ENCODE assay signal across 20 cellular contexts in the genomic region with DNA sequence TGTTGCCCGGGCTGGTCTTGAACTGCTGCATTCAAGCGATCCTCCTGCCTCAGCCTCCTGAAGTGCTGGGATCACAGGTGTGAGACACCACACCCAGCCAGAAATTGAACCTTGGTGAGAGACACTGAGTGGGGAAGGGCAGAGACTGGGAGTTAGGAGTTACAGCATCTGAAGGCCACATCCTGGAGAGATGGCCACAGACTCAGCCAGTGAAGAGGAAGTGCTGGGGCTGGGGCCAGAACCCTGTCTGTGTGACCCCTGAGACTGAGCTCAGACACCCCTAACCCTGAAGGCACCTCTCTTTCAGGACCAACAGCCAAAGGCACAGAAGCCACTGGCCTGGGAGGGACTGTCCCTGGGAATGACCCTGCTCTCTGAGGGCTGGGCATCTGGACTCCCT. TPM values are rescaled to one million over a fixed set of nuclear protein-coding genes. Genes with fewer than 3 reads are reported as not detected.
DNase-seq lines count a peak whose midpoint lies in the region; ATAC-seq and TF ChIP-seq lines count a peak whose summit lies in the region.
"Had no signal": no experiment of that assay in that cellular context is flagged by ENCODE, and none has a peak within 500 bp of the region (broad histone marks: within the 10 kb centered on the region; RNA-seq: fewer than 3 reads in every experiment).

No MANE protein-coding gene starts in this region.

- 89 to 100% (median 95%) methylated on average over 2 of the region's 2 CpGs for WGBS in heart left ventricle, 4 donors

- no peaks in the 10 kb centered on the region for H3K27me3 ChIP-seq in HL-60 (ENCODE audit: insufficient read depth, poor library complexity, severe bottlenecking)
- no peaks in the 10 kb centered on the region for H3K27me3 ChIP-seq in heart left ventricle
- H3K27me3 ChIP-seq: right atrium auricular region, uterus had no signal

- no peaks in the 10 kb centered on the region for H3K36me3 ChIP-seq in heart left ventricle
- H3K36me3 ChIP-seq: right atrium auricular region, uterus had no signal

- intact Hi-C loops in natural killer cell (cut with micrococcal nuclease), result no loop called here
- intact Hi-C loops in heart left ventricle (cut with DNase I), result loop anchor here in 1 of 10 donors (10.0 kb wide), 1 partner anchor 53 kb away; no protein-coding TSS in a partner anchor

- H3K27me3 Mint-ChIP-seq in T-helper 17 cell (no peaks in the 10 kb centered on the region), natural killer cell (ENCODE audit: low read depth in 2 of 2) (no peaks in the 10 kb centered on the region)
- H3K27me3 Mint-ChIP-seq: activated CD4-positive, alpha-beta T cell treated with anti-CD3 and anti-CD28 coated beads, Interleukin-2, amount 10 ng/mL, durations not matched to agents 24 days and 14 days; dendritic cell treated with granulocyte-macrophage colony-stimulating factor and Interleukin-4, amounts not matched to agents 40 ng/mL and 50 ng/mL, for 4 days had no signal

- H3K4me3 Mint-ChIP-seq in T-helper 17 cell (no peak overlapping the region), natural killer cell (peak overlapping the region; percentile 28)
- H3K4me3 Mint-ChIP-seq: activated CD4-positive, alpha-beta T cell treated with anti-CD3 and anti-CD28 coated beads, Interleukin-2, amount 10 ng/mL, durations not matched to agents 24 days and 14 days; dendritic cell treated with granulocyte-macrophage colony-stimulating factor and Interleukin-4, amounts not matched to agents 40 ng/mL and 50 ng/mL, for 4 days had no signal

- H3K27ac ChIP-seq in HL-60 (replicated peaks) (peak overlapping the region; percentile 69), heart left ventricle (peak overlapping the region in 2 of 12 donors; percentile 7 to 28)
- H3K27ac ChIP-seq: 22Rv1, right atrium auricular region, RWPE1 had no signal

- H3K36me3 Mint-ChIP-seq in T-helper 17 cell (ENCODE audit: low read depth) (no peaks in the 10 kb centered on the region), natural killer cell (no peaks in the 10 kb centered on the region)

- no peaks in the 10 kb centered on the region for H3K9me3 Mint-ChIP-seq in natural killer cell
- H3K9me3 Mint-ChIP-seq: activated CD4-positive, alpha-beta T cell treated with anti-CD3 and anti-CD28 coated beads, Interleukin-2, amount 10 ng/mL, durations not matched to agents 24 days and 14 days; dendritic cell treated with granulocyte-macrophage colony-stimulating factor and Interleukin-4, amounts not matched to agents 40 ng/mL and 50 ng/mL, for 4 days had no signal

- DNase-seq in SIG-M5 treated with dmso at 0.1 percent for 504 hours (lab: John Stamatoyannopoulos, UW; ENCODE audit: unreplicated experiment), result peak; percentile 50
- no peak for DNase-seq in SIG-M5 (lab: John Stamatoyannopoulos, UW)
- DNase-seq in HL-60 (ENCODE audit: low read depth in 1 of 2, low spot score in 1 of 2), result peak in 1 of 2 experiments; percentile 74
- DNase-seq in T-helper 17 cell, result no peak
- DNase-seq in natural killer cell, result no peak
- DNase-seq in heart left ventricle, result no peak
- DNase-seq: activated CD4-positive, alpha-beta T cell treated with anti-CD3 and anti-CD28 coated beads, Interleukin-2, amount 10 ng/mL, durations not matched to agents 24 days and 14 days; amniotic stem cell; KG1; NCI-H1092; NCI-H2029; NCI-H446 treated with DMSO at 0.1 percent for 48 hours; stimulated activated CD8-positive, alpha-beta memory T cell treated with anti-CD3 and anti-CD28 coated beads, Interleukin-4, amount 100 ng/mL, for 48 hours; uterus had no signal

- TF ChIP-seq POLR2A in heart left ventricle (IDR thresholded peaks at IDR 0.05), result no peak

- H3K4me1 Mint-ChIP-seq in T-helper 17 cell (peaks cover 29% of the 10 kb centered on the region), natural killer cell (peaks cover 23 to 41% of the 10 kb centered on the region in 2 donors)

- H3K9me3 ChIP-seq in T-helper 17 cell (ENCODE audit: control insufficient read depth, low read length, poor library complexity, severe bottlenecking), result no peaks in the 10 kb centered on the region
- H3K9me3 ChIP-seq in heart left ventricle, result peaks cover 0 to 9% (median 0%) of the 10 kb centered on the region in 12 donors
- H3K9me3 ChIP-seq: right atrium auricular region, uterus had no signal

- TF ChIP-seq CTCF in HL-60 (IDR thresholded peaks at IDR 0.05; ENCODE audit: insufficient read depth, low read length) (no peak), natural killer cell (IDR thresholded peaks at IDR 0.05) (no peak), heart left ventricle (IDR thresholded peaks at IDR 0.05) (no peak)

- peak overlapping the region; percentile 90 for H3K27ac Mint-ChIP-seq in T-helper 17 cell
- peak overlapping the region; percentile 80 to 88 for H3K27ac Mint-ChIP-seq in natural killer cell
- H3K27ac Mint-ChIP-seq: activated CD4-positive, alpha-beta T cell treated with anti-CD3 and anti-CD28 coated beads, Interleukin-2, amount 10 ng/mL, durations not matched to agents 24 days and 14 days; dendritic cell treated with granulocyte-macrophage colony-stimulating factor and Interleukin-4, amounts not matched to agents 40 ng/mL and 50 ng/mL, for 4 days had no signal

- ATAC-seq in T-helper 17 cell, result no peak
- ATAC-seq in natural killer cell, result no peak
- no peak for ATAC-seq in heart left ventricle
- no peak for ATAC-seq in GM18873 (IDR thresholded peaks at IDR 0.05; ENCODE audit: low FRiP score, unreplicated experiment)
- ATAC-seq in GM21619 (IDR thresholded peaks at IDR 0.05; ENCODE audit: unreplicated experiment), result no peak

- peaks cover 5 to 78% (median 28%) of the 10 kb centered on the region in 12 donors for H3K4me1 ChIP-seq in heart left ventricle

- H3K4me3 ChIP-seq in HL-60 (replicated peaks; ENCODE audit: insufficient read depth, low read length), result no peak overlapping the region
- no peak overlapping the region for H3K4me3 ChIP-seq in heart left ventricle
- H3K4me3 ChIP-seq: right atrium auricular region, uterus had no signal

RNA-seq across cellular contexts. Expression of a gene that starts 33.8 kb away (rescaled TPM):
- 10 to 100 TPM; 27.0 to 32.3 TPM for total RNA-seq in T-helper 17 cell
- total RNA-seq in natural killer cell, result 10 to 100 TPM; 35.5 to 45.4 (median 41.5) TPM
- total RNA-seq in heart left ventricle, result 100 to 1,000 TPM in 6 of 9 donors, 10 to 100 TPM in 3; 87.9 to 128 (median 113) TPM
- polyA plus RNA-seq in heart left ventricle, result 100 to 1,000 TPM in 1 of 2 donors, 10 to 100 TPM in 1; 99.9 to 160 TPM

RNA-seq across cellular contexts. Expression of a gene that starts 59.2 kb away (rescaled TPM):
- total RNA-seq in T-helper 17 cell (1 to 10 TPM; 1.0 to 1.3 TPM), natural killer cell (1 to 10 TPM; 1.7 to 2.0 (median 1.9) TPM), heart left ventricle (10 to 100 TPM in 3 of 9 donors, 1 to 10 TPM in 6; 5.6 to 12.1 (median 8.3) TPM)
- 1 to 10 TPM; 3.5 to 4.7 TPM for polyA plus RNA-seq in heart left ventricle

RNA-seq across cellular contexts. Expression of a gene that starts 59.9 kb away (rescaled TPM):
- 1,000 to 10,000 TPM; 1,038 to 1,220 TPM for total RNA-seq in T-helper 17 cell
- total RNA-seq in natural killer cell, result 1,000 to 10,000 TPM in 1 of 3 donors, 100 to 1,000 TPM in 2; 803 to 1,038 (median 808) TPM
- 100 to 1,000 TPM; 126 to 482 (median 238) TPM for total RNA-seq in heart left ventricle
- polyA plus RNA-seq in heart left ventricle, result 100 to 1,000 TPM; 109 to 407 TPM
